Comparison of ENCODE assay signal across 8 cellular contexts in genomic region chr10:89836840-89837172, GRCh38.
DNase-seq lines count a peak whose midpoint lies in the region; ATAC-seq and TF ChIP-seq lines count a peak whose summit lies in the region.

No MANE protein-coding gene starts in this region.

- H3K4me2 ChIP-seq in BLaER1 treated with 17β-estradiol and CSF1 and Interleukin-3, amounts not matched to agents 10 nM and 100 nM, result peak overlapping the region; percentile 80 to 95 (median 89)

- peaks cover 21 to 39% (median 37%) of the 10 kb centered on the region in 11 experiments for H3K27me3 ChIP-seq in BLaER1 treated with 17β-estradiol and CSF1 and Interleukin-3, amounts not matched to agents 10 nM and 100 nM
- no peaks in the 10 kb centered on the region for H3K27me3 ChIP-seq in sigmoid colon

- peaks cover 0 to 30% (median 14%) of the 10 kb centered on the region in 10 experiments; a peak in 15 of 20 replicates for H3K4me1 ChIP-seq in BLaER1 treated with 17β-estradiol and CSF1 and Interleukin-3, amounts not matched to agents 10 nM and 100 nM
- peaks cover 0 to 18% (median 4%) of the 10 kb centered on the region in 4 donors for H3K4me1 ChIP-seq in sigmoid colon

- H3K4me1 Mint-ChIP-seq in osteocyte (ENCODE audit: unreplicated experiment), result no peaks in the 10 kb centered on the region

- H3K36me3 ChIP-seq in BLaER1 treated with 17β-estradiol and CSF1 and Interleukin-3, amounts not matched to agents 10 nM and 100 nM, result no peaks in the 10 kb centered on the region
- H3K36me3 ChIP-seq in sigmoid colon, result no peaks in the 10 kb centered on the region

- no peaks in the 10 kb centered on the region for H3K36me3 Mint-ChIP-seq in osteocyte (ENCODE audit: unreplicated experiment)

- H3K27ac ChIP-seq in BLaER1 treated with 17β-estradiol and CSF1 and Interleukin-3, amounts not matched to agents 10 nM and 100 nM, result peak overlapping the region; percentile 82 to 93 (median 88)
- H3K27ac ChIP-seq in sigmoid colon, result peak overlapping the region in 3 of 4 donors; percentile 57 to 72 (median 60)

- intact Hi-C loops in sigmoid colon (cut with DNase I), result no loop called here

- no peak overlapping the region for H3K27ac Mint-ChIP-seq in osteocyte (ENCODE audit: unreplicated experiment)

- no peak for ATAC-seq in GM21528 (IDR thresholded peaks at IDR 0.05; ENCODE audit: low FRiP score, unreplicated experiment)

- H3K4me3 Mint-ChIP-seq in osteocyte (ENCODE audit: unreplicated experiment), result no peak overlapping the region

- TF ChIP-seq POLR2A in sigmoid colon (IDR thresholded peaks at IDR 0.05), result no peak

- TF ChIP-seq CTCF in WI38 (IDR thresholded peaks at IDR 0.05; ENCODE audit: low read depth, low read length) (no peak), foreskin fibroblast (IDR thresholded peaks at IDR 0.05; ENCODE audit: low read depth, low read length) (no peak), sigmoid colon (IDR thresholded peaks at IDR 0.05) (no peak), osteocyte (IDR thresholded peaks at IDR 0.05) (no peak)

- H3K9me3 Mint-ChIP-seq in osteocyte (ENCODE audit: unreplicated experiment), result peaks cover 10% of the 10 kb centered on the region

- DNase-seq in foreskin fibroblast, result no peak
- DNase-seq in sigmoid colon, result no peak
- no peak for DNase-seq in GM19238 (ENCODE audit: insufficient read length, low spot score)
- DNase-seq in NCI-H345 (lab: John Stamatoyannopoulos, UW), result no peak
- no peak for DNase-seq in osteocyte (ENCODE audit: extremely low spot score, unreplicated experiment)

- no peaks in the 10 kb centered on the region for H4K20me1 ChIP-seq in BLaER1 treated with 17β-estradiol and CSF1 and Interleukin-3, amounts not matched to agents 10 nM and 100 nM

- peak overlapping the region; percentile 50 to 79 (median 66) for H3K4me3 ChIP-seq in BLaER1 treated with 17β-estradiol and CSF1 and Interleukin-3, amounts not matched to agents 10 nM and 100 nM
- H3K4me3 ChIP-seq in WI38 (ENCODE audit: low read depth, low read length) (peak overlapping the region; percentile 63), foreskin fibroblast (ENCODE audit: low read depth in 1 of 2, low read length in 2 of 2) (peak overlapping the region; percentile 37 to 55), sigmoid colon (peak overlapping the region; percentile 47 to 74 (median 58))

- 15 to 32% methylated on average over 13 of the region's 13 CpGs for WGBS in sigmoid colon, 2 donors

- peaks cover 11% of the 10 kb centered on the region for H3K27me3 Mint-ChIP-seq in osteocyte (ENCODE audit: unreplicated experiment)

- TF ChIP-seq EP300 in sigmoid colon (IDR thresholded peaks at IDR 0.05), result no peak

- peaks cover 18 to 56% (median 46%) of the 10 kb centered on the region in 11 experiments for H3K9me3 ChIP-seq in BLaER1 treated with 17β-estradiol and CSF1 and Interleukin-3, amounts not matched to agents 10 nM and 100 nM (replicated peaks in 1 of 11)
- no peaks in the 10 kb centered on the region for H3K9me3 ChIP-seq in sigmoid colon

- H3K9ac ChIP-seq in BLaER1 treated with 17β-estradiol and CSF1 and Interleukin-3, amounts not matched to agents 10 nM and 100 nM, result peak overlapping the region; percentile 82 to 93 (median 87)
